Comparison of ENCODE assay signal across 31 cellular contexts in the genomic region with DNA sequence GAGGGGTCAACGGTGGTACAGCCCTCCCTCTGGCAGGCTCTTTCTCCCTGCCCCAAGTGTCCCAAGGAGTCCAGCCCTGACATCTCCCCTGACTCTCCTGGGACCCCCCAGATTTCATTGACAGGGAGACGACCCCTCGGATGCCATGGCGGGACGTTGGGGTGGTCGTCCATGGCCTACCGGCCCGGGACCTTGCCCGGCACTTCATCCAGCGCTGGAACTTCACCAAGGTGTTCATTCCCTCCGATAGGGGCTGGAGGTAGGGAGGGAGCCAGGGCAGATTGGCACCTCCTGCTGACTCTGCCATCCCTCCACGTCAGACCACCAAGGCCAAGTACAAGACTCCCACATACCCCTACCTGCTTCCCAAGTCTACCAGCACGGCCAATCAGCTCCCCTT. TPM values are rescaled to one million over a fixed set of nuclear protein-coding genes. Genes with fewer than 3 reads are reported as not detected.
"Had no signal": no experiment of that assay in that cellular context is flagged by ENCODE, and none has a peak within 500 bp of the region (broad histone marks: within the 10 kb centered on the region; RNA-seq: fewer than 3 reads in every experiment).

No MANE protein-coding gene starts in this region.

- H3K4me3 Mint-ChIP-seq: stimulated activated effector memory CD8-positive, alpha-beta T cell treated with anti-CD3 and anti-CD28 coated beads, Interleukin-12 subunit alpha, Interleukin-12 subunit beta, amount 100 ng/mL, for 72 hours; stimulated activated naive B cell treated with anti-CD40 and anti-IgM and Interleukin-4, amounts not matched to agents 10 μg/mL and 1 μg/mL and 100 μg/mL, for 72 hours; stimulated activated naive CD8-positive, alpha-beta T cell treated with anti-CD3 and anti-CD28 coated beads, Interleukin-15, amount 100 ng/mL, for 72 hours; stimulated activated naive CD8-positive, alpha-beta T cell treated with anti-CD3 and anti-CD28 coated beads, Interleukin-15, Interleukin-2, amounts not matched to agents 100 ng/mL and 50 ng/mL, for 24 hours; type B pancreatic cell had no signal

- H3K4me1 Mint-ChIP-seq: stimulated activated effector memory CD8-positive, alpha-beta T cell treated with anti-CD3 and anti-CD28 coated beads, Interleukin-12 subunit alpha, Interleukin-12 subunit beta, amount 100 ng/mL, for 72 hours; stimulated activated naive B cell treated with anti-CD40 and anti-IgM and Interleukin-4, amounts not matched to agents 10 μg/mL and 1 μg/mL and 100 μg/mL, for 72 hours; stimulated activated naive CD8-positive, alpha-beta T cell treated with anti-CD3 and anti-CD28 coated beads, Interleukin-15, amount 100 ng/mL, for 72 hours had no signal

- H3K9me3 Mint-ChIP-seq: stimulated activated effector memory CD8-positive, alpha-beta T cell treated with anti-CD3 and anti-CD28 coated beads, Interleukin-12 subunit alpha, Interleukin-12 subunit beta, amount 100 ng/mL, for 72 hours; stimulated activated naive B cell treated with anti-CD40 and anti-IgM and Interleukin-4, amounts not matched to agents 10 μg/mL and 1 μg/mL and 100 μg/mL, for 72 hours; stimulated activated naive CD8-positive, alpha-beta T cell treated with anti-CD3 and anti-CD28 coated beads, Interleukin-15, amount 100 ng/mL, for 72 hours; stimulated activated naive CD8-positive, alpha-beta T cell treated with anti-CD3 and anti-CD28 coated beads, Interleukin-15, Interleukin-2, amounts not matched to agents 100 ng/mL and 50 ng/mL, for 24 hours; type B pancreatic cell had no signal

- H3K27ac Mint-ChIP-seq: stimulated activated effector memory CD8-positive, alpha-beta T cell treated with anti-CD3 and anti-CD28 coated beads, Interleukin-12 subunit alpha, Interleukin-12 subunit beta, amount 100 ng/mL, for 72 hours; stimulated activated naive B cell treated with anti-CD40 and anti-IgM and Interleukin-4, amounts not matched to agents 10 μg/mL and 1 μg/mL and 100 μg/mL, for 72 hours; stimulated activated naive CD8-positive, alpha-beta T cell treated with anti-CD3 and anti-CD28 coated beads, Interleukin-15, Interleukin-2, amounts not matched to agents 100 ng/mL and 50 ng/mL, for 24 hours; type B pancreatic cell had no signal

- H3K9me3 ChIP-seq: stomach, suprapubic skin, testis, thoracic aorta, thyroid gland, tibial artery, tibial nerve, transverse colon, upper lobe of left lung, upper lobe of right lung, uterus, vagina had no signal

- ATAC-seq: stimulated activated effector memory CD8-positive, alpha-beta T cell treated with anti-CD3 and anti-CD28 coated beads, Interleukin-12 subunit alpha, Interleukin-12 subunit beta, amount 100 ng/mL, for 72 hours; stimulated activated naive B cell treated with anti-CD40 and anti-IgM and Interleukin-4, amounts not matched to agents 10 μg/mL and 1 μg/mL and 100 μg/mL, for 72 hours; stimulated activated naive CD8-positive, alpha-beta T cell treated with anti-CD3 and anti-CD28 coated beads, Interleukin-15, amount 100 ng/mL, for 72 hours; stimulated activated naive CD8-positive, alpha-beta T cell treated with anti-CD3 and anti-CD28 coated beads, Interleukin-15, Interleukin-2, amounts not matched to agents 100 U/mL and 50 U/mL, for 24 hours; upper lobe of right lung had no signal

- H3K27me3 Mint-ChIP-seq: stimulated activated naive B cell treated with anti-CD40 and anti-IgM and Interleukin-4, amounts not matched to agents 10 μg/mL and 1 μg/mL and 100 μg/mL, for 72 hours; stimulated activated naive CD8-positive, alpha-beta T cell treated with anti-CD3 and anti-CD28 coated beads, Interleukin-15, amount 100 ng/mL, for 72 hours; stimulated activated naive CD8-positive, alpha-beta T cell treated with anti-CD3 and anti-CD28 coated beads, Interleukin-15, Interleukin-2, amounts not matched to agents 100 ng/mL and 50 ng/mL, for 24 hours; type B pancreatic cell had no signal

- DNase-seq: stimulated activated CD4-positive, alpha-beta T cell treated with anti-CD3 and anti-CD28 coated beads, Interleukin-2, amount 100 ng/mL, for 48 hours; stimulated activated CD4-positive, alpha-beta T cell treated with anti-CD3 and anti-CD28 coated beads, Interleukin-4, amount 100 ng/mL, for 1 hour; stimulated activated CD4-positive, alpha-beta T cell treated with anti-CD3 and anti-CD28 coated beads, Interleukin-4, amount 100 ng/mL, for 24 hours; stimulated activated CD4-positive, alpha-beta T cell treated with anti-CD3 and anti-CD28 coated beads, Interleukin-4, amount 100 ng/mL, for 4 hours; stimulated activated CD8-positive, alpha-beta memory T cell treated with anti-CD3 and anti-CD28 coated beads, Interleukin-4, amount 100 ng/mL, for 48 hours; stimulated activated naive B cell treated with anti-CD40 and anti-IgM and Interleukin-4, amounts not matched to agents 10 μg/mL and 1 μg/mL and 100 μg/mL, for 72 hours; stimulated activated naive CD4-positive, alpha-beta T cell; stimulated activated naive CD4-positive, alpha-beta T cell treated with Interleukin-2 at 50 U/mL for 16 hours; stimulated activated naive CD8-positive, alpha-beta T cell treated with anti-CD3 and anti-CD28 coated beads, Interleukin-15, amount 100 ng/mL, for 72 hours; stimulated activated naive CD8-positive, alpha-beta T cell treated with anti-CD3 and anti-CD28 coated beads, Interleukin-15, Interleukin-2, amounts not matched to agents 100 U/mL and 50 U/mL, for 24 hours; stomach; substantia nigra; testis; thyroid gland; tibial artery; transverse colon; trophoblast cell; upper lobe of left lung; upper lobe of right lung; uterus had no signal

RNA-seq across cellular contexts. Expression of a gene that starts 28.1 kb away (rescaled TPM):
- total RNA-seq: stomach, subcutaneous adipose tissue, temporal lobe, testis, thoracic aorta, thyroid gland, tibial nerve, upper lobe of right lung, ureter, urinary bladder, uterus, vagina had no signal
